ENCODE assay signal across 8 cellular contexts in genomic region chr17:48026503-48027321, GRCh38. TPM values are rescaled to one million over a fixed set of nuclear protein-coding genes. Genes with fewer than 3 reads are reported as not detected.
DNase-seq lines count a peak whose midpoint lies in the region; ATAC-seq and TF ChIP-seq lines count a peak whose summit lies in the region.

No MANE protein-coding gene starts in this region.

- peak; percentile 43 to 97 (median 88) for TF ChIP-seq CTCF in dorsolateral prefrontal cortex (IDR thresholded peaks at IDR 0.05 in 54 of 56, conservative IDR thresholded peaks at IDR 0.05 in 2 of 56; ENCODE audit: low read depth in 1 of 56, partially characterized antibody in 56 of 56)
- TF ChIP-seq CTCF in lung (IDR thresholded peaks at IDR 0.05; ENCODE audit: control extremely low read depth, extremely low read depth) = peak; percentile 71

- H3K36me3 ChIP-seq in lung (ENCODE audit: control insufficient read depth in 2 of 2, insufficient read depth in 2 of 2, low read length in 2 of 2) = no peaks in the 10 kb centered on the region

- no peaks in the 10 kb centered on the region for H3K27me3 ChIP-seq in dorsolateral prefrontal cortex
- H3K27me3 ChIP-seq in lung (ENCODE audit: control insufficient read depth, insufficient read depth) = no peaks in the 10 kb centered on the region

- intact Hi-C loops in dorsolateral prefrontal cortex (cut with DNase I) = loop anchor here (2.0 to 10.0 kb wide), 5 partner anchors 48 to 858 kb away; partner anchors contain the start of gene HOXB8 (in 1 of the 2)

- H3K27ac ChIP-seq in dorsolateral prefrontal cortex (peak overlapping the region in 10 of 59 donors; percentile 1 to 64 (median 44)), lung (ENCODE audit: low read depth in 1 of 2, low read length in 1 of 2) (no peak overlapping the region)

- no peaks in the 10 kb centered on the region for H3K9me3 ChIP-seq in lung (ENCODE audit: control insufficient read depth in 2 of 2, insufficient read depth in 1 of 2, low read length in 1 of 2)

- ATAC-seq in HG03432 (IDR thresholded peaks at IDR 0.05; ENCODE audit: unreplicated experiment) (peak; percentile 44), lung (ENCODE audit: insufficient read depth, low FRiP score) (peak; percentile 10), HG03025 (IDR thresholded peaks at IDR 0.05; ENCODE audit: low FRiP score, unreplicated experiment) (no peak)

- H3K4me3 ChIP-seq in dorsolateral prefrontal cortex (peak overlapping the region in 5 of 59 donors; percentile 30 to 74 (median 64)), lung (no peak overlapping the region)

- peaks cover 0 to 18% of the 10 kb centered on the region in 2 donors for H3K4me1 ChIP-seq in lung (ENCODE audit: control insufficient read depth in 2 of 2, insufficient read depth in 2 of 2, low read length in 2 of 2)

- 27 to 33% methylated on average over 18 of the region's 18 CpGs for WGBS in lung, 2 donors

- DNase-seq in DMS153 (lab: John Stamatoyannopoulos, UW) (peak; percentile 88), NCI-H748 (lab: John Stamatoyannopoulos, UW; ENCODE audit: unreplicated experiment) (peak; percentile 96), dorsolateral prefrontal cortex (peak; percentile 62 to 86 (median 80)), lung (ENCODE audit: low spot score) (peak; percentile 85)
- peak; percentile 78 to 82 for DNase-seq in activated CD4-positive, alpha-beta T cell treated with anti-CD3 and anti-CD28 coated beads, Interleukin-2, amount 50 U/mL, for 48 hours
- DNase-seq in stimulated activated CD4-positive, alpha-beta T cell treated with anti-CD3 and anti-CD28 coated beads, TNF-alpha, amount 100 ng/mL, for 48 hours (ENCODE audit: low read depth in 3 of 3) = peak in 2 of 3 donors; percentile 57 to 67

RNA-seq across cellular contexts. Expression of gene COPZ2, which starts 10.9 kb away (rescaled TPM):
- total RNA-seq in dorsolateral prefrontal cortex (10 to 100 TPM in 59 of 120 experiments, 1 to 10 TPM in 61; 3.8 to 22.7 (median 9.8) TPM), lung (10 to 100 TPM in 1 of 2 donors, 1 to 10 TPM in 1; 6.8 to 25.5 TPM)
- 10 to 100 TPM in 1 of 2 donors, 1 to 10 TPM in 1; 6.2 to 16.4 TPM for polyA plus RNA-seq in lung

RNA-seq across cellular contexts. Expression of gene NFE2L1, which starts 21.4 kb away (rescaled TPM):
- total RNA-seq in dorsolateral prefrontal cortex (100 to 1,000 TPM; 120 to 279 (median 205) TPM), lung (100 to 1,000 TPM in 1 of 2 donors, 10 to 100 TPM in 1; 75.7 to 135 TPM)
- polyA plus RNA-seq in lung = 10 to 100 TPM; 68.8 to 98.4 TPM

RNA-seq across cellular contexts. Expression of gene CDK5RAP3, which starts 55.8 kb away (rescaled TPM):
- total RNA-seq in dorsolateral prefrontal cortex (100 to 1,000 TPM in 119 of 120 experiments, 10 to 100 TPM in 1; 99.4 to 256 (median 180) TPM), lung (100 to 1,000 TPM; 129 to 167 TPM)
- 100 to 1,000 TPM; 139 to 212 TPM for polyA plus RNA-seq in lung
